8 cellular contexts compared by ENCODE assay signal in genomic region chr6:41779793-41780622, GRCh38. TPM values are rescaled to one million over a fixed set of nuclear protein-coding genes. Genes with fewer than 3 reads are reported as not detected.
DNase-seq lines count a peak whose midpoint lies in the region; ATAC-seq and TF ChIP-seq lines count a peak whose summit lies in the region.

FRS3 (minus strand) TSS chr6:41779900; CDS start chr6:41776987, 2,913 bp downstream.

- H3K4me2 ChIP-seq in KMS-11 (peak within 1 kb of the TSS; percentile 85), fibroblast of lung (ENCODE audit: extremely low read depth, insufficient read depth, low read length) (peak within 1 kb of the TSS; percentile 88)

- peak; percentile 83 for TF ChIP-seq CTCF in KMS-11 (conservative IDR thresholded peaks at IDR 0.05; ENCODE audit: low read depth, low read length)
- TF ChIP-seq CTCF in Peyer's patch (IDR thresholded peaks at IDR 0.05): peak; percentile 94 to 99 (median 97)
- TF ChIP-seq CTCF in fibroblast of lung (conservative IDR thresholded peaks at IDR 0.05 in 1 of 2, IDR thresholded peaks at IDR 0.05 in 1 of 2; ENCODE audit: low read depth in 1 of 2, low read length in 2 of 2): peak; percentile 84 to 89
- peak; percentile 77 for TF ChIP-seq CTCF in natural killer cell (IDR thresholded peaks at IDR 0.05)

- peak within 1 kb of the TSS; percentile 83 for H3K27ac Mint-ChIP-seq in activated T-helper 1 cell treated with anti-CD3 and anti-CD28 coated beads, Interleukin-12 subunit alpha, Interleukin-12 subunit beta, Interleukin-2, Interleukin-4 antibody, amounts not matched to agents 30 ng/mL and 10 ng/mL and 1 ng/mL, durations not matched to agents 14 hours and 24 hours and 36 hours
- peak within 1 kb of the TSS in 1 of 2 donors; percentile 80 for H3K27ac Mint-ChIP-seq in natural killer cell

- H3K36me3 ChIP-seq in KMS-11 (ENCODE audit: insufficient read depth) (no peaks in the 10 kb centered on the region), Peyer's patch (peaks cover 0 to 14% (median 0%) of the 10 kb centered on the region in 3 donors), fibroblast of lung (ENCODE audit: control insufficient read depth, insufficient read depth, low read length) (peaks cover 8% of the 10 kb centered on the region)

- intact Hi-C loops in activated T-helper 1 cell treated with anti-CD3 and anti-CD28 coated beads, Interleukin-12 subunit alpha, Interleukin-12 subunit beta, Interleukin-2, Interleukin-4 antibody, amounts not matched to agents 30 ng/mL and 10 ng/mL and 1 ng/mL, durations not matched to agents 14 hours and 24 hours and 36 hours (cut with micrococcal nuclease): loop anchor here (1.0 kb wide), 9 partner anchors 7 to 434 kb away; partner anchors contain the start of genes BYSL, CCND3, MED20 and TAF8
- intact Hi-C loops in natural killer cell (cut with micrococcal nuclease): loop anchor here (1.0 to 10.0 kb wide), 4 partner anchors 157 to 765 kb away; no protein-coding TSS in a partner anchor

- no peaks in the 10 kb centered on the region for H3K36me3 Mint-ChIP-seq in activated T-helper 1 cell treated with anti-CD3 and anti-CD28 coated beads, Interleukin-12 subunit alpha, Interleukin-12 subunit beta, Interleukin-2, Interleukin-4 antibody, amounts not matched to agents 30 ng/mL and 10 ng/mL and 1 ng/mL, durations not matched to agents 14 hours and 24 hours and 36 hours (ENCODE audit: low read depth)
- peaks cover 1% of the 10 kb centered on the region for H3K36me3 Mint-ChIP-seq in natural killer cell

- H3K9me3 ChIP-seq in Peyer's patch (no peaks in the 10 kb centered on the region), fibroblast of lung (ENCODE audit: control insufficient read depth, insufficient read depth, low read depth, low read length) (no peaks in the 10 kb centered on the region)

- H3K27me3 Mint-ChIP-seq in activated T-helper 1 cell treated with anti-CD3 and anti-CD28 coated beads, Interleukin-12 subunit alpha, Interleukin-12 subunit beta, Interleukin-2, Interleukin-4 antibody, amounts not matched to agents 30 ng/mL and 10 ng/mL and 1 ng/mL, durations not matched to agents 14 hours and 24 hours and 36 hours (ENCODE audit: insufficient read depth): peaks cover 14% of the 10 kb centered on the region
- H3K27me3 Mint-ChIP-seq in natural killer cell (ENCODE audit: low read depth in 2 of 2): peaks cover 0 to 3% of the 10 kb centered on the region in 2 donors

- H3K27me3 ChIP-seq in KMS-11 (ENCODE audit: insufficient read depth, low read depth) (peaks cover 29% of the 10 kb centered on the region), Peyer's patch (no peaks in the 10 kb centered on the region), fibroblast of lung (ENCODE audit: control insufficient read depth, insufficient read depth, low read length) (no peaks in the 10 kb centered on the region)

- H3K79me2 ChIP-seq in KMS-11 (ENCODE audit: insufficient read depth, low read depth) (no peaks in the 10 kb centered on the region), fibroblast of lung (ENCODE audit: control insufficient read depth, insufficient read depth, low read length) (no peaks in the 10 kb centered on the region)

- H3K27ac ChIP-seq in KMS-11 (no peak within 1 kb of the TSS), Peyer's patch (peak within 1 kb of the TSS; percentile 63 to 77 (median 72)), fibroblast of lung (ENCODE audit: insufficient read depth, low read length) (peak within 1 kb of the TSS; percentile 6)

- peak; percentile 97 for DNase-seq in Daoy (ENCODE audit: low read depth)
- DNase-seq in Peyer's patch: peak; percentile 97 to 99 (median 99)
- DNase-seq in activated T-helper 1 cell treated with anti-CD3 and anti-CD28 coated beads, Interleukin-12 subunit alpha, Interleukin-12 subunit beta, Interleukin-2, Interleukin-4 antibody, amounts not matched to agents 30 ng/mL and 10 ng/mL and 1 ng/mL, durations not matched to agents 14 hours and 24 hours and 36 hours (ENCODE audit: low spot score): peak; percentile 99
- peak; percentile 84 to 96 for DNase-seq in fibroblast of lung (ENCODE audit: low read depth in 2 of 2)
- DNase-seq in natural killer cell: peak; percentile 99
- peak; percentile 92 to 98 (median 98) for DNase-seq in stimulated activated naive CD4-positive, alpha-beta T cell (lab: John Stamatoyannopoulos, UW)

- ATAC-seq in GM21786 (IDR thresholded peaks at IDR 0.05; ENCODE audit: unreplicated experiment): peak; percentile 94
- peak; percentile 96 to 100 (median 98) for ATAC-seq in natural killer cell

- peak within 1 kb of the TSS; percentile 74 for H2AFZ ChIP-seq in KMS-11 (ENCODE audit: low read depth)
- H2AFZ ChIP-seq in fibroblast of lung (ENCODE audit: low read length): peak within 1 kb of the TSS; percentile 78

- H3K9ac ChIP-seq in KMS-11 (peak within 1 kb of the TSS; percentile 30; the same call in 1 of the 2 replicates), fibroblast of lung (ENCODE audit: insufficient read depth, low read length) (peak within 1 kb of the TSS; percentile 44)

- peak within 1 kb of the TSS; percentile 94 for H3K4me3 Mint-ChIP-seq in activated T-helper 1 cell treated with anti-CD3 and anti-CD28 coated beads, Interleukin-12 subunit alpha, Interleukin-12 subunit beta, Interleukin-2, Interleukin-4 antibody, amounts not matched to agents 30 ng/mL and 10 ng/mL and 1 ng/mL, durations not matched to agents 14 hours and 24 hours and 36 hours
- peak within 1 kb of the TSS; percentile 92 for H3K4me3 Mint-ChIP-seq in natural killer cell

- H3K9me3 Mint-ChIP-seq in activated T-helper 1 cell treated with anti-CD3 and anti-CD28 coated beads, Interleukin-12 subunit alpha, Interleukin-12 subunit beta, Interleukin-2, Interleukin-4 antibody, amounts not matched to agents 30 ng/mL and 10 ng/mL and 1 ng/mL, durations not matched to agents 14 hours and 24 hours and 36 hours: no peaks in the 10 kb centered on the region
- H3K9me3 Mint-ChIP-seq in natural killer cell: no peaks in the 10 kb centered on the region

- TF ChIP-seq POLR2A in Peyer's patch (IDR thresholded peaks at IDR 0.05): peak in 1 of 2 donors; percentile 33

- H3K4me1 ChIP-seq in KMS-11 (ENCODE audit: low read depth, poor library complexity, severe bottlenecking) (peaks cover 10% of the 10 kb centered on the region), Peyer's patch (peaks cover 0 to 19% (median 3%) of the 10 kb centered on the region in 4 donors), fibroblast of lung (ENCODE audit: control insufficient read depth, extremely low read depth, insufficient read depth, low read length) (peaks cover 3% of the 10 kb centered on the region)

- H3K4me3 ChIP-seq in KMS-11 (IDR thresholded peaks at IDR 0.05; ENCODE audit: insufficient read depth, low read depth, low read length) (no peak within 1 kb of the TSS), Peyer's patch (peak within 1 kb of the TSS; percentile 58 to 86 (median 67)), fibroblast of lung (replicated peaks in 1 of 4; ENCODE audit: control extremely low read depth in 1 of 4, insufficient read depth in 1 of 4, low read depth in 3 of 4, low read length in 4 of 4) (peak within 1 kb of the TSS; percentile 63 to 88 (median 72))

- H4K20me1 ChIP-seq in KMS-11 (ENCODE audit: insufficient read depth) (no peaks in the 10 kb centered on the region), fibroblast of lung (ENCODE audit: control insufficient read depth, extremely low read depth, insufficient read depth, low read length) (no peaks in the 10 kb centered on the region)

- H3K4me1 Mint-ChIP-seq in activated T-helper 1 cell treated with anti-CD3 and anti-CD28 coated beads, Interleukin-12 subunit alpha, Interleukin-12 subunit beta, Interleukin-2, Interleukin-4 antibody, amounts not matched to agents 30 ng/mL and 10 ng/mL and 1 ng/mL, durations not matched to agents 14 hours and 24 hours and 36 hours (ENCODE audit: low read depth): peaks cover 19% of the 10 kb centered on the region
- peaks cover 7 to 22% of the 10 kb centered on the region in 2 donors for H3K4me1 Mint-ChIP-seq in natural killer cell

RNA-seq across cellular contexts. Expression of gene FRS3, which starts in this region (rescaled TPM):
- 0.74 and 2.3 TPM in 2 replicates for total RNA-seq in Daoy (2014; rRNA removed; shearing (Covaris generic))
- total RNA-seq in Peyer's patch (1 to 10 TPM; 3.5 to 8.3 (median 6.5) TPM), fibroblast of lung (1.0 and 1.8 TPM in 2 replicates), natural killer cell (1 to 10 TPM; 4.5 to 5.7 (median 5.4) TPM)
- 5.2 and 5.3 TPM in 2 replicates for total RNA-seq in activated T-helper 1 cell treated with anti-CD3 and anti-CD28 coated beads, Interleukin-12 subunit alpha, Interleukin-12 subunit beta, Interleukin-2, Interleukin-4 antibody, amounts not matched to agents 30 ng/mL and 10 ng/mL and 1 ng/mL, durations not matched to agents 14 hours and 24 hours and 36 hours
- polyA plus RNA-seq in fibroblast of lung: 2.4 and 2.6 TPM in 2 replicates
- polyA plus RNA-seq in fibroblast of lung (2012): 1.8 and 2.1 TPM in 2 replicates
- polyA minus RNA-seq in fibroblast of lung (ENCODE audit: low replicate concordance): 4.2 and 13.8 TPM in 2 replicates
